ENCODE assay signal across 1 cellular context in genomic region chr1:16895602-16896315, GRCh38.
A peak's percentile ranks its signal among the peaks of the same experiment; 100 is the strongest.
TF ChIP-seq lines count a peak whose summit lies in the region.

Gene RNU1-2 (plus strand): TSS chr1:16895980.

TF ChIP-seq in SK-N-SH, 30 proteins besides CTCF, POLR2A, EP300 and RAD21 (continued from another document):
- TF ChIP-seq, protein P1, sequence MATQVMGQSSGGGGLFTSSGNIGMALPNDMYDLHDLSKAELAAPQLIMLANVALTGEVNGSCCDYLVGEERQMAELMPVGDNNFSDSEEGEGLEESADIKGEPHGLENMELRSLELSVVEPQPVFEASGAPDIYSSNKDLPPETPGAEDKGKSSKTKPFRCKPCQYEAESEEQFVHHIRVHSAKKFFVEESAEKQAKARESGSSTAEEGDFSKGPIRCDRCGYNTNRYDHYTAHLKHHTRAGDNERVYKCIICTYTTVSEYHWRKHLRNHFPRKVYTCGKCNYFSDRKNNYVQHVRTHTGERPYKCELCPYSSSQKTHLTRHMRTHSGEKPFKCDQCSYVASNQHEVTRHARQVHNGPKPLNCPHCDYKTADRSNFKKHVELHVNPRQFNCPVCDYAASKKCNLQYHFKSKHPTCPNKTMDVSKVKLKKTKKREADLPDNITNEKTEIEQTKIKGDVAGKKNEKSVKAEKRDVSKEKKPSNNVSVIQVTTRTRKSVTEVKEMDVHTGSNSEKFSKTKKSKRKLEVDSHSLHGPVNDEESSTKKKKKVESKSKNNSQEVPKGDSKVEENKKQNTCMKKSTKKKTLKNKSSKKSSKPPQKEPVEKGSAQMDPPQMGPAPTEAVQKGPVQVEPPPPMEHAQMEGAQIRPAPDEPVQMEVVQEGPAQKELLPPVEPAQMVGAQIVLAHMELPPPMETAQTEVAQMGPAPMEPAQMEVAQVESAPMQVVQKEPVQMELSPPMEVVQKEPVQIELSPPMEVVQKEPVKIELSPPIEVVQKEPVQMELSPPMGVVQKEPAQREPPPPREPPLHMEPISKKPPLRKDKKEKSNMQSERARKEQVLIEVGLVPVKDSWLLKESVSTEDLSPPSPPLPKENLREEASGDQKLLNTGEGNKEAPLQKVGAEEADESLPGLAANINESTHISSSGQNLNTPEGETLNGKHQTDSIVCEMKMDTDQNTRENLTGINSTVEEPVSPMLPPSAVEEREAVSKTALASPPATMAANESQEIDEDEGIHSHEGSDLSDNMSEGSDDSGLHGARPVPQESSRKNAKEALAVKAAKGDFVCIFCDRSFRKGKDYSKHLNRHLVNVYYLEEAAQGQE (IDR thresholded peaks at IDR 0.05; ENCODE audit: low read depth, low read length): 0 out of 2 replicates have a peak, but pooled peaks have one; percentile 23
- TF ChIP-seq FOXM1 (IDR thresholded peaks at IDR 0.05; ENCODE audit: low read depth) (0 out of 2 replicates have a peak, but pooled peaks have one; percentile 31), RCOR1 (IDR thresholded peaks at IDR 0.05; ENCODE audit: low read length) (0 out of 2 replicates have a peak, but pooled peaks have one; percentile 17), TCF12 (IDR thresholded peaks at IDR 0.05) (peak; percentile 44; the same call in 1 of the 2 replicates), CHD2 (IDR thresholded peaks at IDR 0.05; ENCODE audit: low read length, partially characterized antibody) (peak; percentile 73), TEAD4 (IDR thresholded peaks at IDR 0.05; ENCODE audit: borderline replicate concordance, insufficient read depth) (peak; percentile 68; the same call in 1 of the 2 replicates), MXI1 (IDR thresholded peaks at IDR 0.05; ENCODE audit: low read depth, low read length) (peak; percentile 68; the same call in 1 of the 2 replicates), SIN3A (IDR thresholded peaks at IDR 0.05; ENCODE audit: borderline replicate concordance, low read depth, low read length) (peak; percentile 99)
